In genomic region chr1:10085076-10085475, GRCh38 we compare ENCODE assay signal across 15 cellular contexts.
"Had no signal": no experiment of that assay in that cellular context is flagged by ENCODE, and none has a peak within 500 bp of the region (broad histone marks: within the 10 kb centered on the region; RNA-seq: fewer than 3 reads in every experiment).

No MANE protein-coding gene starts in this region.

- H3K4me3 ChIP-seq: gastroesophageal sphincter, heart right ventricle, lung, upper lobe of right lung had no signal

- H3K4me1 ChIP-seq: gastroesophageal sphincter, upper lobe of right lung had no signal

- H3K36me3 ChIP-seq: brain microvascular endothelial cell had no signal

- H3K27ac ChIP-seq: brain microvascular endothelial cell, gastroesophageal sphincter, heart right ventricle, neutrophil, upper lobe of right lung had no signal

- H3K27me3 ChIP-seq: brain microvascular endothelial cell, gastroesophageal sphincter, heart right ventricle, neutrophil, upper lobe of right lung had no signal

- H3K9me3 ChIP-seq: gastroesophageal sphincter, heart right ventricle, neutrophil, upper lobe of right lung had no signal

- ATAC-seq: gastroesophageal sphincter; stimulated activated naive CD8-positive, alpha-beta T cell treated with anti-CD3 and anti-CD28 coated beads, Interleukin-15, amount 100 ng/mL, for 72 hours; upper lobe of right lung had no signal

- DNase-seq: activated CD4-positive, alpha-beta T cell treated with anti-CD3 and anti-CD28 coated beads, Interleukin-2, amount 10 ng/mL, durations not matched to agents 7 days and 5 days; activated CD8-positive, alpha-beta memory T cell treated with anti-CD3 and anti-CD28 coated beads for 24 hours; activated naive CD4-positive, alpha-beta T cell; activated naive CD8-positive, alpha-beta T cell treated with anti-CD3 and anti-CD28 coated beads, Interleukin-2, amount 10 ng/mL, durations not matched to agents 7 days and 5 days; anterior cingulate cortex; brain microvascular endothelial cell; dermis blood vessel endothelial cell; erythroblast; heart right ventricle; posterior cingulate gyrus; stimulated activated naive CD8-positive, alpha-beta T cell treated with anti-CD3 and anti-CD28 coated beads, Interleukin-15, amount 100 ng/mL, for 72 hours had no signal
